25 cellular contexts compared by ENCODE assay signal in the genomic region with DNA sequence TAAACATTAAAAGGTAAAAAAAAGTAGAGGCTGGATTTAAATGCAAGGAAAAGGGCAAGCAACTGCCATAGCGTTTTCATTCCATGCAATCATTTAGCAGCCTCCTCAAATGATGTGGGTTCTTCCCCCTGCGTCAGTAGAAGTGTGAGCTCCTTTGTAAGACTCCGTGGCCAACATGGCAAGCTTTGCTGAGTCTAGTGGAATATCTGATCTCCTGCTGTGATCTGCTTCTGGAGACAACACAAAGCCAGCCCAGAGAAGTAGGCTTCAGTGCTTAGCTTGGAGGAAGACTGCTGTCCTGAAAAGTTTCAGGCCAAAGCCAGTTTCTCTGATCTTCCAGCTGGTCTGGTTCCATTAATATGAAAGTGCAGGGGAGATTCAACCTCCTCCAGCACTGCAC.
"Had no signal": no experiment of that assay in that cellular context is flagged by ENCODE, and none has a peak within 500 bp of the region (broad histone marks: within the 10 kb centered on the region; RNA-seq: fewer than 3 reads in every experiment).

No MANE protein-coding gene starts in this region.

- H3K36me3 Mint-ChIP-seq: memory B cell; mesothelial cell of epicardium; naive B cell; natural killer cell treated with Interleukin-12 subunit alpha and Interleukin-12 subunit beta and Interleukin-15 and Interleukin-18, amount 100 ng/mL, for 72 hours; stimulated activated naive B cell treated with anti-CD40 and anti-IgM and Interleukin-4, amounts not matched to agents 10 μg/mL and 1 μg/mL and 100 μg/mL, for 72 hours had no signal

- H3K9me3 Mint-ChIP-seq: mesothelial cell of epicardium; naive B cell; neural crest cell; stimulated activated naive B cell treated with anti-CD40 and anti-IgM and Interleukin-4, amounts not matched to agents 10 μg/mL and 1 μg/mL and 100 μg/mL, for 72 hours; stimulated activated naive CD8-positive, alpha-beta T cell treated with anti-CD3 and anti-CD28 coated beads, Interleukin-15, Interleukin-2, amounts not matched to agents 100 ng/mL and 50 ng/mL, for 24 hours had no signal

- H3K4me3 ChIP-seq: esophagus squamous epithelium, lung, mucosa of descending colon, prostate gland, skin epidermis, spleen, thoracic aorta, tibial nerve, upper lobe of right lung, uterus had no signal

- H3K27me3 Mint-ChIP-seq: effector memory CD8-positive, alpha-beta T cell; memory B cell; naive B cell; natural killer cell treated with Interleukin-12 subunit alpha and Interleukin-12 subunit beta and Interleukin-15 and Interleukin-18, amount 100 ng/mL, for 72 hours; stimulated activated naive B cell treated with anti-CD40 and anti-IgM and Interleukin-4, amounts not matched to agents 10 μg/mL and 1 μg/mL and 100 μg/mL, for 72 hours; stimulated activated naive CD8-positive, alpha-beta T cell treated with anti-CD3 and anti-CD28 coated beads, Interleukin-15, Interleukin-2, amounts not matched to agents 100 ng/mL and 50 ng/mL, for 24 hours had no signal

- H3K4me1 Mint-ChIP-seq: neural crest cell had no signal

- H3K27me3 ChIP-seq: esophagus squamous epithelium, spleen, tibial nerve, upper lobe of right lung, uterus had no signal

- H3K27ac ChIP-seq: esophagus squamous epithelium, prostate gland, skin epidermis, spleen, thoracic aorta, tibial nerve, upper lobe of right lung, uterus had no signal

- H3K4me3 Mint-ChIP-seq: effector memory CD8-positive, alpha-beta T cell; memory B cell; mesothelial cell of epicardium; naive B cell; natural killer cell treated with Interleukin-12 subunit alpha and Interleukin-12 subunit beta and Interleukin-15 and Interleukin-18, amount 100 ng/mL, for 72 hours; neural crest cell; stimulated activated naive B cell treated with anti-CD40 and anti-IgM and Interleukin-4, amounts not matched to agents 10 μg/mL and 1 μg/mL and 100 μg/mL, for 72 hours; stimulated activated naive CD8-positive, alpha-beta T cell treated with anti-CD3 and anti-CD28 coated beads, Interleukin-15, Interleukin-2, amounts not matched to agents 100 ng/mL and 50 ng/mL, for 24 hours had no signal

- DNase-seq: cortex of kidney; effector memory CD8-positive, alpha-beta T cell; erythroblast; esophagus squamous epithelium; hypothalamus; mucosa of descending colon; naive B cell; nucleus accumbens; right cardiac atrium; spleen; stimulated activated CD4-positive, alpha-beta T cell treated with anti-CD3 and anti-CD28 coated beads, Interleukin-2, amount 100 ng/mL, for 48 hours; stimulated activated naive B cell treated with anti-CD40 and anti-IgM and Interleukin-4, amounts not matched to agents 10 μg/mL and 1 μg/mL and 100 μg/mL, for 72 hours; upper lobe of right lung; uterus had no signal

- H3K9me3 ChIP-seq: esophagus squamous epithelium, mucosa of descending colon, prostate gland, spleen, thoracic aorta, tibial nerve, upper lobe of right lung, uterus had no signal

- H3K4me1 ChIP-seq: esophagus squamous epithelium, prostate gland, spleen, tibial nerve, upper lobe of right lung, uterus had no signal

- ATAC-seq: effector memory CD8-positive, alpha-beta T cell; left lobe of liver; mucosa of descending colon; natural killer cell treated with Interleukin-12 subunit alpha and Interleukin-12 subunit beta and Interleukin-15 and Interleukin-18, amount 100 ng/mL, for 72 hours; right cardiac atrium; stimulated activated naive B cell treated with anti-CD40 and anti-IgM and Interleukin-4, amounts not matched to agents 10 μg/mL and 1 μg/mL and 100 μg/mL, for 72 hours; upper lobe of right lung had no signal

- H3K36me3 ChIP-seq: esophagus squamous epithelium, prostate gland, spleen, thoracic aorta, tibial nerve, upper lobe of right lung, uterus had no signal

- H3K27ac Mint-ChIP-seq: effector memory CD8-positive, alpha-beta T cell; memory B cell; mesothelial cell of epicardium; naive B cell; natural killer cell treated with Interleukin-12 subunit alpha and Interleukin-12 subunit beta and Interleukin-15 and Interleukin-18, amount 100 ng/mL, for 72 hours; stimulated activated naive B cell treated with anti-CD40 and anti-IgM and Interleukin-4, amounts not matched to agents 10 μg/mL and 1 μg/mL and 100 μg/mL, for 72 hours; stimulated activated naive CD8-positive, alpha-beta T cell treated with anti-CD3 and anti-CD28 coated beads, Interleukin-15, Interleukin-2, amounts not matched to agents 100 ng/mL and 50 ng/mL, for 24 hours had no signal
